Comparison of ENCODE assay signal across 14 cellular contexts in the genomic region with DNA sequence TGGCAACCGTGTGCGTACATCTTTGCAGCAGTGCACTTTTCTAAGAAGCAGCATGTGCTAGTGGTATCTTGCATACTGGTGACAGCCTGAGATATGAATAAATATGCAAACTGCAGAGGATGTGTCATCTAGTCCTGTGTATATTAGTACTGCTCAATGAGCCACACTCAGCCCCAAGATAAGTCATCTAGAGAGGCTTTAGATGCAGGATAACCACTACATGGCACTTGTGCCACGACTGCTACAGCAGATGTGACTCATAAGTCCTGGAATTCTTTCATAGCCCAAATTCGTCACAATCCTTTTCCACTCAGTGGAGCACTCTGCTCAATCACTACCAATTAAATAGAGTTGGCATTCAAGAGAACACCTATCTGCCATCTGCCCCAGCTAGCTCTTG.
A peak's percentile ranks its signal among the peaks of the same experiment; 100 is the strongest.
DNase-seq lines count a peak whose midpoint lies in the region; ATAC-seq, FAIRE-seq and TF ChIP-seq lines count a peak whose summit lies in the region.
"Had no signal": no experiment of that assay in that cellular context is flagged by ENCODE, and none has a peak within 500 bp of the region (broad histone marks: within the 10 kb centered on the region; RNA-seq: fewer than 3 reads in every experiment).

No MANE protein-coding gene starts in this region.

- CTCF ChIA-PET in AG04449 (lab: Yijun Ruan, JAX): no interaction called here

- peaks cover 2% of the 10 kb centered on the region for H3K4me1 Mint-ChIP-seq in activated T-helper 2 cell treated with anti-CD3 and anti-CD28 coated beads, Interferon-gamma antibody, Interleukin-2, Interleukin-4, amounts not matched to agents 10 μg/mL and 5 μg/mL and 100 μg/mL, durations not matched to agents 14 hours and 24 hours and 36 hours (ENCODE audit: low read depth)

- H3K27me3 Mint-ChIP-seq in activated T-helper 2 cell treated with anti-CD3 and anti-CD28 coated beads, Interferon-gamma antibody, Interleukin-2, Interleukin-4, amounts not matched to agents 10 μg/mL and 5 μg/mL and 100 μg/mL, durations not matched to agents 14 hours and 24 hours and 36 hours (ENCODE audit: low read depth): peaks cover 7% of the 10 kb centered on the region

- in situ Hi-C loops in astrocyte of the cerebellum (cut with HindIII; ENCODE audit: low sequenced_read_pairs): no loop called here

- intact Hi-C loops in activated T-helper 2 cell treated with anti-CD3 and anti-CD28 coated beads, Interferon-gamma antibody, Interleukin-2, Interleukin-4, amounts not matched to agents 10 μg/mL and 5 μg/mL and 100 μg/mL, durations not matched to agents 14 hours and 24 hours and 36 hours (cut with micrococcal nuclease): no loop called here

- POLR2A ChIA-PET in AG04449 (lab: Yijun Ruan, JAX): no interaction called here

- DNase-seq in AG04449 (ENCODE audit: low read depth, low spot score): peak; percentile 23
- DNase-seq in HCEC 1CT: peak; percentile 13
- peak; percentile 18 for DNase-seq in astrocyte of the cerebellum (ENCODE audit: low read depth)
- no peak for DNase-seq in D721Med (ENCODE audit: insufficient read length, low spot score)
- no peak for DNase-seq in NCI-H1092 (lab: John Stamatoyannopoulos, UW)
- DNase-seq in activated T-helper 2 cell treated with anti-CD3 and anti-CD28 coated beads, Interferon-gamma antibody, Interleukin-2, Interleukin-4, amounts not matched to agents 10 μg/mL and 5 μg/mL and 100 μg/mL, durations not matched to agents 14 hours and 24 hours and 36 hours (ENCODE audit: low spot score): no peak
- DNase-seq: NCI-H1105 treated with DMSO at 0.1 percent for 48 hours; NCI-H774; SJCRH30; stimulated activated CD4-positive, alpha-beta T cell treated with anti-CD3 and anti-CD28 coated beads, Interleukin-12 subunit alpha, Interleukin-12 subunit beta, amount 100 ng/mL, for 4 hours had no signal

- H3K36me3 ChIP-seq in mesodermal cell (ENCODE audit: control insufficient read depth, insufficient read depth, low read length): no peaks in the 10 kb centered on the region
- H3K36me3 ChIP-seq: BLaER1, SJCRH30 had no signal

- no peak for ATAC-seq in GM19467 (IDR thresholded peaks at IDR 0.05; ENCODE audit: unreplicated experiment)

- H3K4me1 ChIP-seq in mesodermal cell (ENCODE audit: control insufficient read depth, insufficient read depth, low read length, poor library complexity, severe bottlenecking): peaks cover 11% of the 10 kb centered on the region
- H3K4me1 ChIP-seq: SJCRH30 had no signal

- WGBS in mesodermal cell (ENCODE audit: insufficient coverage in 2 of 2), 2 experiments: 81 to 91% methylated on average over 4 of the region's 4 CpGs

- TF ChIP-seq CTCF in AG04449 (IDR thresholded peaks at IDR 0.05; ENCODE audit: insufficient read depth, low read length, missing control alignments): no peak
- no peak for TF ChIP-seq CTCF in astrocyte of the cerebellum (IDR thresholded peaks at IDR 0.05; ENCODE audit: low read depth, low read length, missing control alignments)
- no peak for TF ChIP-seq CTCF in D721Med (IDR thresholded peaks at IDR 0.05; ENCODE audit: insufficient read depth, missing control alignments)

- H3K9me3 Mint-ChIP-seq in activated T-helper 2 cell treated with anti-CD3 and anti-CD28 coated beads, Interferon-gamma antibody, Interleukin-2, Interleukin-4, amounts not matched to agents 10 μg/mL and 5 μg/mL and 100 μg/mL, durations not matched to agents 14 hours and 24 hours and 36 hours: no peaks in the 10 kb centered on the region

- H3K9me3 ChIP-seq in mesodermal cell (ENCODE audit: control insufficient read depth, low read length): no peaks in the 10 kb centered on the region
- H3K9me3 ChIP-seq: SJCRH30 had no signal

- no peak overlapping the region for H3K27ac Mint-ChIP-seq in activated T-helper 2 cell treated with anti-CD3 and anti-CD28 coated beads, Interferon-gamma antibody, Interleukin-2, Interleukin-4, amounts not matched to agents 10 μg/mL and 5 μg/mL and 100 μg/mL, durations not matched to agents 14 hours and 24 hours and 36 hours

- H3K4me3 Mint-ChIP-seq in activated T-helper 2 cell treated with anti-CD3 and anti-CD28 coated beads, Interferon-gamma antibody, Interleukin-2, Interleukin-4, amounts not matched to agents 10 μg/mL and 5 μg/mL and 100 μg/mL, durations not matched to agents 14 hours and 24 hours and 36 hours (ENCODE audit: low read depth): no peak overlapping the region
- H3K4me3 Mint-ChIP-seq: neural crest cell had no signal

- H3K36me3 Mint-ChIP-seq in activated T-helper 2 cell treated with anti-CD3 and anti-CD28 coated beads, Interferon-gamma antibody, Interleukin-2, Interleukin-4, amounts not matched to agents 10 μg/mL and 5 μg/mL and 100 μg/mL, durations not matched to agents 14 hours and 24 hours and 36 hours (ENCODE audit: low read depth): no peaks in the 10 kb centered on the region

- FAIRE-seq in D721Med (lab: Jason Lieb, UNC): no peak

- peak overlapping the region; percentile 84 for H3K27ac ChIP-seq in mesodermal cell (ENCODE audit: low read depth, low read length, severe bottlenecking)
- H3K27ac ChIP-seq: BLaER1, SJCRH30 had no signal

- H3K4me3 ChIP-seq in AG04449 (ENCODE audit: low read depth, low read length): no peak overlapping the region
- no peak overlapping the region for H3K4me3 ChIP-seq in astrocyte of the cerebellum (ENCODE audit: low read depth, low read length)
- H3K4me3 ChIP-seq in mesodermal cell (ENCODE audit: extremely low read depth, insufficient read depth, low read length, poor library complexity, severe bottlenecking): no peak overlapping the region
- H3K4me3 ChIP-seq: BLaER1, SJCRH30 had no signal

Comparison
In these comparisons a context has a peak if more than half of its experiments do, and no peak if none do; other contexts are left out.
1. DNase-seq: peak in AG04449 (single experiment), HCEC 1CT (single experiment) and astrocyte of the cerebellum (single experiment); none in D721Med (single experiment), NCI-H1092 (single experiment) and activated T-helper 2 cell treated with anti-CD3 and anti-CD28 coated beads, Interferon-gamma antibody, Interleukin-2, Interleukin-4, amounts not matched to agents 10 μg/mL and 5 μg/mL and 100 μg/mL, durations not matched to agents 14 hours and 24 hours and 36 hours (single experiment).